8 cellular contexts compared by ENCODE assay signal in the genomic region with DNA sequence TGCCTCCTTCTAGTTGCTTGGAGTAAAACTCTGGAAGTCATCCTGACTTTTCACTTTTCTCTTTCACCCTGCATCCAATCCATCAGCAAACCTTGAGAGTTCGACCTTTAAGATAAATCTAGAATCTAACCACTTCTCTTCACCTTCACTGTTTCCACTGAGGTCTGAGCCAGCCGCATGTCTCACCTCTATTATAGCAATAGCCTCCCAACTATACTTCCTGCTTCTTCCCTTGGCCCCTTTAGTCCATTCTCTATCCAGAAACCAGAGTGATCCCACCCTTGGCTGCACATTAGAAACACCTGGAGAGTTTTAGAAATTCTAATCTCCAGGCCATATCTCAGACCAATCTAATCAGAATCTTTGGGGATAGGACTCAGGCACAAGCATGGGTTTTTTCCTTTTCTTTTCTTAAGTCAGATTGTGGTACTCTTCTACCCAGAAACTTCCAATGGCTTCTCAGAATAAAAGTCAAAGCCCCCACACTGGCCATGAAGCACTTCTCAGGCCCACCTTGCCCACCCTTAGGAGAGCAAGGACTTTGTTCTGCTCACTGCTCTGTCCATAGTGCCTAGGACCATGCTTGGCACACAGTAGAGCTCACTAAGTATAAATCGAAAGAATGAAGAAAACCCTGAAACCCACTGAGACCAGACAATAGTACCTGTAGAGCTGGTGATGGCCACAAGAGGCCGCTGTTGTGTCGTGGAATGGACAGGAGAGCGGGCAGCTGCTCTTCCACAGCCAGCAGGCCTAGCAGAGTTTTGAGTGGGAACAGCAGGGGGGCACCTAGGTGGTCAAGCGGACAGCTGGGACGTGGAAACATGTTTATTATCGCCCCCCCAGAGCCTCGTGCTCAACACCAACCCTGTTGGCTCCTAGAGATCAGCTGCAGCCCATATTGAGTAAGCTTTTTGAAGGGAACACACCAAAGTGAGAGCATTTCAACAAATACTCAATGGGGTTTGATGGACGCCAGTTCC. TPM values are rescaled to one million over a fixed set of nuclear protein-coding genes. Genes with fewer than 3 reads are reported as not detected.
DNase-seq lines count a peak whose midpoint lies in the region; ATAC-seq and TF ChIP-seq lines count a peak whose summit lies in the region.

No MANE protein-coding gene starts in this region.

- H4K20me1 ChIP-seq in KMS-11 (ENCODE audit: insufficient read depth) = no peaks in the 10 kb centered on the region

- H3K4me3 Mint-ChIP-seq in osteocyte (ENCODE audit: unreplicated experiment) = no peak overlapping the region

- H3K9me3 Mint-ChIP-seq in osteocyte (ENCODE audit: unreplicated experiment) = no peaks in the 10 kb centered on the region

- H2AFZ ChIP-seq in KMS-11 (ENCODE audit: low read depth) = peak overlapping the region; percentile 67

- H3K36me3 Mint-ChIP-seq in osteocyte (ENCODE audit: unreplicated experiment) = no peaks in the 10 kb centered on the region

- peaks cover 15% of the 10 kb centered on the region for H3K27me3 Mint-ChIP-seq in osteocyte (ENCODE audit: unreplicated experiment)

- TF ChIP-seq POLR2A in testis (IDR thresholded peaks at IDR 0.05) = no peak

- peak overlapping the region; percentile 50 for H3K4me2 ChIP-seq in KMS-11

- TF ChIP-seq CTCF in KMS-11 (conservative IDR thresholded peaks at IDR 0.05; ENCODE audit: low read depth, low read length) = peak; percentile 89
- peak; percentile 96 for TF ChIP-seq CTCF in osteocyte (IDR thresholded peaks at IDR 0.05)
- peak; percentile 92 to 94 (median 93) for TF ChIP-seq CTCF in testis (IDR thresholded peaks at IDR 0.05)

- peak; percentile 96 for ATAC-seq in GM21825 (IDR thresholded peaks at IDR 0.05; ENCODE audit: unreplicated experiment)

- H3K9me3 ChIP-seq in testis = no peaks in the 10 kb centered on the region

- H3K4me3 ChIP-seq in KMS-11 (IDR thresholded peaks at IDR 0.05; ENCODE audit: insufficient read depth, low read depth, low read length) = no peak overlapping the region
- H3K4me3 ChIP-seq in testis = no peak overlapping the region

- H3K9ac ChIP-seq in KMS-11 = no peak overlapping the region

- H3K4me1 ChIP-seq in KMS-11 (ENCODE audit: low read depth, poor library complexity, severe bottlenecking) (peaks cover 10% of the 10 kb centered on the region), testis (no peaks in the 10 kb centered on the region)

- 14 to 15% methylated on average over 11 of the region's 11 CpGs for WGBS in testis, 2 donors

- intact Hi-C loops in testis (cut with DNase I; ENCODE audit: low total_unique reads) = loop anchor here (5.0 to 10.0 kb wide), 2 partner anchors 110 to 333 kb away; no protein-coding TSS in a partner anchor

- peak; percentile 55 for DNase-seq in GDM1 (lab: John Stamatoyannopoulos, UW)
- peak; percentile 47 to 64 for DNase-seq in SHP77 (lab: John Stamatoyannopoulos, UW)
- peak; percentile 73 for DNase-seq in activated T-helper 9 cell treated with anti-CD3 and anti-CD28 coated beads, Interleukin-2, amount 50 U/mL, for 16 hours (ENCODE audit: low read depth)
- DNase-seq in foreskin melanocyte = peak; percentile 55
- DNase-seq in osteocyte (ENCODE audit: extremely low spot score, unreplicated experiment) = peak; percentile 91
- peak; percentile 89 for DNase-seq in testis

- H3K27ac Mint-ChIP-seq in osteocyte (ENCODE audit: unreplicated experiment) = no peak overlapping the region

- H3K27me3 ChIP-seq in KMS-11 (ENCODE audit: insufficient read depth, low read depth) = no peaks in the 10 kb centered on the region
- H3K27me3 ChIP-seq in testis = no peaks in the 10 kb centered on the region

- no peak overlapping the region for H3K27ac ChIP-seq in KMS-11
- no peak overlapping the region for H3K27ac ChIP-seq in testis

- H3K79me2 ChIP-seq in KMS-11 (ENCODE audit: insufficient read depth, low read depth) = no peaks in the 10 kb centered on the region

- no peaks in the 10 kb centered on the region for H3K36me3 ChIP-seq in KMS-11 (ENCODE audit: insufficient read depth)
- H3K36me3 ChIP-seq in testis (ENCODE audit: low read depth, missing control alignments) = no peaks in the 10 kb centered on the region

- no peaks in the 10 kb centered on the region for H3K4me1 Mint-ChIP-seq in osteocyte (ENCODE audit: unreplicated experiment)

RNA-seq across cellular contexts. Expression of a gene that starts 33.3 kb away (rescaled TPM):
- total RNA-seq in osteocyte = 41.7 and 44.2 TPM in 2 replicates
- 10 to 100 TPM; 30.0 to 31.5 TPM for total RNA-seq in testis
- polyA plus RNA-seq in testis (ENCODE audit: insufficient read depth, low read depth, low replicate concordance) = 18.5 TPM

RNA-seq across cellular contexts. Expression of a gene that starts 33.4 kb away (rescaled TPM):
- total RNA-seq in osteocyte (31.0 and 35.6 TPM in 2 replicates), testis (10 to 100 TPM; 36.1 to 45.5 TPM)
- polyA plus RNA-seq in testis (ENCODE audit: insufficient read depth, low read depth, low replicate concordance) = 82.1 TPM
